In genomic region chr5:1344975-1345838, GRCh38 we compare ENCODE assay signal across 1 cellular context.
TF ChIP-seq lines count a peak whose summit lies in the region.

CLPTM1L (minus strand) TSS chr5:1345099; CDS start chr5:1344841, 258 bp downstream.

TF ChIP-seq in H1, 55 proteins besides CTCF, POLR2A, EP300 and RAD21:
- peak; percentile 38; the same call in 1 of the 2 replicates for TF ChIP-seq SIX5 (IDR thresholded peaks at IDR 0.05; ENCODE audit: low read depth, low read length)
- TF ChIP-seq PHF8 (conservative IDR thresholded peaks at IDR 0.05; ENCODE audit: low read depth, low read length), result peak; percentile 76
- TF ChIP-seq SIN3A (conservative IDR thresholded peaks at IDR 0.05 in 1 of 2, IDR thresholded peaks at IDR 0.05 in 1 of 2; ENCODE audit: low read depth in 1 of 2, low read length in 2 of 2), result peak; percentile 80 to 96; a peak in 3 of 4 replicates
- TF ChIP-seq NRF1 (IDR thresholded peaks at IDR 0.05; ENCODE audit: low read depth, low read length), result peak; percentile 74
- TF ChIP-seq SP4 (IDR thresholded peaks at IDR 0.05; ENCODE audit: low read length), result no peak
- TF ChIP-seq SRF (IDR thresholded peaks at IDR 0.05; ENCODE audit: low read depth, low read length), result peak; percentile 89
- TF ChIP-seq TEAD4 (IDR thresholded peaks at IDR 0.05; ENCODE audit: low read depth, low read length), result 0 out of 2 replicates have a peak, but pooled peaks have one; percentile 1
- peak; percentile 100 for TF ChIP-seq KDM4A (IDR thresholded peaks at IDR 0.05; ENCODE audit: low read depth, low read length, severe bottlenecking)
- TF ChIP-seq ATF2 (IDR thresholded peaks at IDR 0.05; ENCODE audit: low read length), result no peak
- TF ChIP-seq GTF2F1 (IDR thresholded peaks at IDR 0.05; ENCODE audit: borderline replicate concordance, low read depth, low read length), result no peak
- TF ChIP-seq SUZ12 (IDR thresholded peaks at IDR 0.05; ENCODE audit: low read length), result no peak
- TF ChIP-seq CHD1 (IDR thresholded peaks at IDR 0.05; ENCODE audit: low read depth, low read length), result no peak
- no peak for TF ChIP-seq TAF1 (IDR thresholded peaks at IDR 0.05; ENCODE audit: low read depth, low read length)
- TF ChIP-seq GABPA (IDR thresholded peaks at IDR 0.05; ENCODE audit: borderline replicate concordance, insufficient read depth, low read length), result peak; percentile 91
- no peak for TF ChIP-seq FOSL1 (IDR thresholded peaks at IDR 0.05; ENCODE audit: insufficient read depth, low read depth, low read length)
- no peak for TF ChIP-seq CHD7 (IDR thresholded peaks at IDR 0.05; ENCODE audit: insufficient replicate concordance, low read length)
- TF ChIP-seq POLR2AphosphoS5 (IDR thresholded peaks at IDR 0.05; ENCODE audit: low read depth, low read length), result 0 out of 2 replicates have a peak, but pooled peaks have one; percentile 28
- no peak for TF ChIP-seq ASH2L (IDR thresholded peaks at IDR 0.05; ENCODE audit: low read length)
- no peak for TF ChIP-seq BRCA1 (IDR thresholded peaks at IDR 0.05; ENCODE audit: low read depth, low read length)
- peak in 1 of 2 experiments; percentile 86; a peak in 1 of 4 replicates for TF ChIP-seq HDAC2 (IDR thresholded peaks at IDR 0.05; ENCODE audit: borderline replicate concordance in 1 of 2, low read depth in 2 of 2, low read length in 2 of 2)
- peak; percentile 97 for TF ChIP-seq CREB1 (IDR thresholded peaks at IDR 0.05)
- peak; percentile 80 for TF ChIP-seq KDM5A (IDR thresholded peaks at IDR 0.05; ENCODE audit: low read length)
- TF ChIP-seq CHD2 (IDR thresholded peaks at IDR 0.05; ENCODE audit: low read length), result peak; percentile 40; the same call in 1 of the 2 replicates
- no peak for TF ChIP-seq HDAC6 (IDR thresholded peaks at IDR 0.05; ENCODE audit: low read depth, low read length)
- TF ChIP-seq E2F6 (IDR thresholded peaks at IDR 0.05), result peak; percentile 78
- TF ChIP-seq NANOG (IDR thresholded peaks at IDR 0.05; ENCODE audit: insufficient read depth, low read depth, low read length, poor library complexity, severe bottlenecking), result peak; percentile 40
- TF ChIP-seq BCL11A (IDR thresholded peaks at IDR 0.05; ENCODE audit: low read depth in 2 of 2, low read length in 2 of 2), result no peak
- TF ChIP-seq CBX8 (IDR thresholded peaks at IDR 0.05; ENCODE audit: borderline replicate concordance, low read depth, low read length), result no peak
- TF ChIP-seq TBP (IDR thresholded peaks at IDR 0.05; ENCODE audit: low read depth, low read length), result peak; percentile 56; the same call in 1 of the 2 replicates
- TF ChIP-seq ATF3 (IDR thresholded peaks at IDR 0.05; ENCODE audit: insufficient read depth, low read depth, low read length), result peak; percentile 94
- peak; percentile 43 for TF ChIP-seq MAX (IDR thresholded peaks at IDR 0.05)
- TF ChIP-seq SIRT6 (IDR thresholded peaks at IDR 0.05; ENCODE audit: low read length), result no peak
